2 cellular contexts compared by ENCODE assay signal in the genomic region with DNA sequence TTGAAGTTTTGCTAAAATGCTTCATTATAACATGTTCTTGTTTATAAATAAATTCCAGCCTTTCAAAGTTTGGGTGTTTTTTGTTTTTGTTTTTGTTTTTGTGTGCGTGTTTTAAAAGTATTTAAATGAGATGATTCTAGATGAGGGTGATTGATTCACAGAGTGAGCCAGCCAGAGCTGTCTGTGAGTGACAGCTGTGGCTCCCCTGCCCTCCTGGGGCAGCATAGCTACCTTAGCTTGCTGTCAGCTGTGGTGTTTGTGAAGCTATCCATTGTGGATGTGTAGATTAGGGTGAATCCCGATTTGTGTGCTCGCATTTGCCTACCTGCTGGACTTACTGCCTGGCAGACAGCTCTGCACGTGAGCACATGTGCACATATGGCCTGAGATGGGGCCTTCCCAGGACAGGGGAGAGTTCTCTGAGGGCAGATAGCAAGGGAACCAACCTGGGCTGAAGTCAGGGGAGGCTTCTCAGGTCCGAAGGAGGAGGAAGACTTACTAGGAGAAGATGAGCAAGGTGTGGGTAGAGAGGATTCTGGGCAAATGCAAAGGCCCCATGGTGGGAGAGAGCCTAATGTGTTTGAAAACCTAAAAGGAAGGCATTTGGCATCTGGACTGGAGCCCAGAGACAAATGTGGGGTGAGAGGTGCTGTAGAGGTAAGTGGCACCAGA.
TF ChIP-seq lines count a peak whose summit lies in the region.

No MANE protein-coding gene starts in this region.

TF ChIP-seq in IMR-90, 13 proteins besides CTCF, POLR2A, EP300 and RAD21:
- TF ChIP-seq SMC3 (IDR thresholded peaks at IDR 0.05; ENCODE audit: low read depth, low read length) (no peak), MXI1 (IDR thresholded peaks at IDR 0.05; ENCODE audit: borderline replicate concordance, low read depth, low read length) (no peak), MAZ (IDR thresholded peaks at IDR 0.05; ENCODE audit: borderline replicate concordance, low read depth, low read length) (no peak), NFE2L2 (IDR thresholded peaks at IDR 0.05; ENCODE audit: low read depth, low read length) (no peak), BHLHE40 (IDR thresholded peaks at IDR 0.05; ENCODE audit: low read depth, low read length) (no peak), MAFK (IDR thresholded peaks at IDR 0.05; ENCODE audit: low read depth, low read length) (no peak)
TF ChIP-seq in IMR-90: peak in this region for 0.

TF ChIP-seq in H1, 55 proteins besides CTCF, POLR2A, EP300 and RAD21:
- TF ChIP-seq CTBP2 (IDR thresholded peaks at IDR 0.05; ENCODE audit: borderline replicate concordance, insufficient read depth, insufficient read length, low read length) (no peak), SAP30 (IDR thresholded peaks at IDR 0.05; ENCODE audit: insufficient read depth, insufficient replicate concordance, low read length) (no peak), BRCA1 (IDR thresholded peaks at IDR 0.05; ENCODE audit: low read depth, low read length) (no peak), RNF2 (IDR thresholded peaks at IDR 0.05; ENCODE audit: borderline replicate concordance, low read depth, low read length, missing control alignments, poor library complexity, severe bottlenecking) (no peak), TAF7 (optimal IDR thresholded peaks at IDR 0.05; ENCODE audit: borderline replicate concordance, low read depth, low read length) (no peak), TBP (IDR thresholded peaks at IDR 0.05; ENCODE audit: low read depth, low read length) (no peak), TAF1 (IDR thresholded peaks at IDR 0.05; ENCODE audit: low read depth, low read length) (no peak), BCL11A (IDR thresholded peaks at IDR 0.05; ENCODE audit: low read depth in 2 of 2, low read length in 2 of 2) (no peak), NRF1 (IDR thresholded peaks at IDR 0.05; ENCODE audit: low read depth, low read length) (no peak), ASH2L (IDR thresholded peaks at IDR 0.05; ENCODE audit: low read length) (no peak), TEAD4 (IDR thresholded peaks at IDR 0.05; ENCODE audit: low read depth, low read length) (no peak), CHD1 (IDR thresholded peaks at IDR 0.05; ENCODE audit: low read depth, low read length) (no peak), CBX5 (IDR thresholded peaks at IDR 0.05; ENCODE audit: low read depth, low read length) (no peak), CEBPB (IDR thresholded peaks at IDR 0.05; ENCODE audit: low read depth, low read length) (no peak), TCF12 (IDR thresholded peaks at IDR 0.05; ENCODE audit: low read depth, low read length) (no peak), RFX5 (IDR thresholded peaks at IDR 0.05; ENCODE audit: borderline replicate concordance, low read depth, low read length) (no peak), BACH1 (IDR thresholded peaks at IDR 0.05; ENCODE audit: low read length) (no peak)
- TF ChIP-seq, protein P1, sequence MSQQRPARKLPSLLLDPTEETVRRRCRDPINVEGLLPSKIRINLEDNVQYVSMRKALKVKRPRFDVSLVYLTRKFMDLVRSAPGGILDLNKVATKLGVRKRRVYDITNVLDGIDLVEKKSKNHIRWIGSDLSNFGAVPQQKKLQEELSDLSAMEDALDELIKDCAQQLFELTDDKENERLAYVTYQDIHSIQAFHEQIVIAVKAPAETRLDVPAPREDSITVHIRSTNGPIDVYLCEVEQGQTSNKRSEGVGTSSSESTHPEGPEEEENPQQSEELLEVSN (IDR thresholded peaks at IDR 0.05): no peak
- TF ChIP-seq, protein P2, sequence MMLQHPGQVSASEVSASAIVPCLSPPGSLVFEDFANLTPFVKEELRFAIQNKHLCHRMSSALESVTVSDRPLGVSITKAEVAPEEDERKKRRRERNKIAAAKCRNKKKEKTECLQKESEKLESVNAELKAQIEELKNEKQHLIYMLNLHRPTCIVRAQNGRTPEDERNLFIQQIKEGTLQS (IDR thresholded peaks at IDR 0.05; ENCODE audit: insufficient read depth, low read depth, low read length): no peak
TF ChIP-seq in H1: peak in this region for 0.
